ENCODE assay signal across 8 cellular contexts in genomic region chr9:103721056-103721455, GRCh38.
"Had no signal": no experiment of that assay in that cellular context is flagged by ENCODE, and none has a peak within 500 bp of the region (broad histone marks: within the 10 kb centered on the region; RNA-seq: fewer than 3 reads in every experiment).

No MANE protein-coding gene starts in this region.

- H3K27ac ChIP-seq: GM23248 had no signal

- H3K36me3 ChIP-seq: HAP-1 had no signal

- H3K4me3 Mint-ChIP-seq: HFFc6 had no signal

- H3K4me1 ChIP-seq: HAP-1 had no signal

- H3K4me3 ChIP-seq: GM23248, HAP-1, K562 had no signal

- DNase-seq: GM23248, GOT3, H7, HFFc6, IMR-90 had no signal

- H3K27ac Mint-ChIP-seq: HFFc6 had no signal

- ATAC-seq: HCT116, K562 had no signal

- H3K9me3 ChIP-seq: HAP-1 had no signal

- H2AFZ ChIP-seq: GM23248 had no signal
